ENCODE assay signal across 21 cellular contexts in the genomic region with DNA sequence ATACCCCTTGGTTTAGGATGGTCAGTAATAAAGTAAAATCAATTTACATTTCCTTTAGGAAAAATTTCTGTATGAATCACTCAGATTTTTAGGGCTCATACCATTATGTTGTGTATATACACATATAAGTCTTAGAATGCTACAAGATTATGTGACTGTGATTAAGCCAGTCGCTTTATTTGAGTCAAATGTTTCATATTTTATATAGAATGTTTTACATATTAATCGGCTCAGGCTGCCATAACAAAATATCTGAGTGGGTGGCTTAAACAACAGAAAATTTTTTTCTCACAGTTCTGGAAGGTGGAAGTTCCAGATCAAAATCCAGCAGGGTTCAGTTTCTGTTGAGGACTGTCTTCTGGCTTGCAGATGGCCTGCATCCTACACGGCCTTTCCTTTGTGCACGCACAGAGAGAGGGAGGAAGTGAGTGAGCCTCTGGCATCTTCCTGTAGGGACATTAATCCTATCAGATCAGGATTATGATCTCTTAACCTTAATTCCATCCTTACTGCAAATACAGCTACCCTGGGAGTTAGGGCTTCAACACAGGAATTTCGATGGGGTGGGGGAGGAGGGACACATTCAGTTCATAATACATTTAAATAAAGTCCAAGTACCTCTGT.
A peak's percentile ranks its signal among the peaks of the same experiment; 100 is the strongest.
DNase-seq lines count a peak whose midpoint lies in the region; ATAC-seq and TF ChIP-seq lines count a peak whose summit lies in the region.
"Had no signal": no experiment of that assay in that cellular context is flagged by ENCODE, and none has a peak within 500 bp of the region (broad histone marks: within the 10 kb centered on the region; RNA-seq: fewer than 3 reads in every experiment).

No MANE protein-coding gene starts in this region.

- no peak overlapping the region for H3K4me3 ChIP-seq in upper lobe of left lung
- no peak overlapping the region for H3K4me3 ChIP-seq in mucosa of descending colon
- H3K4me3 ChIP-seq: A549; BLaER1 treated with 17β-estradiol and CSF1 and Interleukin-3, amounts not matched to agents 10 nM and 100 nM had no signal

- H3K4me1 ChIP-seq in upper lobe of left lung (peaks cover 0 to 4% (median 0%) of the 10 kb centered on the region in 4 donors), mucosa of descending colon (ENCODE audit: low read depth) (no peaks in the 10 kb centered on the region)
- H3K4me1 ChIP-seq: A549 had no signal

- no peaks in the 10 kb centered on the region for H3K9me3 ChIP-seq in upper lobe of left lung
- H3K9me3 ChIP-seq in mucosa of descending colon = no peaks in the 10 kb centered on the region
- H3K9me3 ChIP-seq: A549; BLaER1 treated with 17β-estradiol and CSF1 and Interleukin-3, amounts not matched to agents 10 nM and 100 nM had no signal

- no peaks in the 10 kb centered on the region for H3K36me3 Mint-ChIP-seq in glutamatergic neuron (ENCODE audit: unreplicated experiment)
- no peaks in the 10 kb centered on the region for H3K36me3 Mint-ChIP-seq in activated CD8-positive, alpha-beta memory T cell treated with anti-CD3 and anti-CD28 coated beads, Interleukin-2, amount 10 ng/mL, durations not matched to agents 7 days and 5 days

- no peak for TF ChIP-seq CTCF in glutamatergic neuron (IDR thresholded peaks at IDR 0.05; ENCODE audit: partially characterized antibody, unreplicated experiment)
- no peak for TF ChIP-seq CTCF in upper lobe of left lung (IDR thresholded peaks at IDR 0.05)
- no peak for TF ChIP-seq CTCF in mucosa of descending colon (IDR thresholded peaks at IDR 0.05)

- TF ChIP-seq EP300 in upper lobe of left lung (IDR thresholded peaks at IDR 0.05) = no peak

- H3K27ac ChIP-seq in upper lobe of left lung = no peak overlapping the region
- H3K27ac ChIP-seq: A549, HL-60, KMS-11 had no signal

- H3K4me3 Mint-ChIP-seq in glutamatergic neuron (ENCODE audit: unreplicated experiment) = no peak overlapping the region
- H3K4me3 Mint-ChIP-seq in activated CD8-positive, alpha-beta memory T cell treated with anti-CD3 and anti-CD28 coated beads, Interleukin-2, amount 10 ng/mL, durations not matched to agents 7 days and 5 days = no peak overlapping the region
- H3K4me3 Mint-ChIP-seq: CD8-positive, alpha-beta memory T cell had no signal

- no peaks in the 10 kb centered on the region for H3K9me3 Mint-ChIP-seq in glutamatergic neuron (ENCODE audit: unreplicated experiment)
- no peaks in the 10 kb centered on the region for H3K9me3 Mint-ChIP-seq in activated CD8-positive, alpha-beta memory T cell treated with anti-CD3 and anti-CD28 coated beads, Interleukin-2, amount 10 ng/mL, durations not matched to agents 7 days and 5 days (ENCODE audit: low read depth)
- H3K9me3 Mint-ChIP-seq: CD8-positive, alpha-beta memory T cell had no signal

- H3K27me3 Mint-ChIP-seq in glutamatergic neuron (ENCODE audit: unreplicated experiment) = no peaks in the 10 kb centered on the region
- H3K27me3 Mint-ChIP-seq in activated CD8-positive, alpha-beta memory T cell treated with anti-CD3 and anti-CD28 coated beads, Interleukin-2, amount 10 ng/mL, durations not matched to agents 7 days and 5 days = no peaks in the 10 kb centered on the region
- H3K27me3 Mint-ChIP-seq: CD8-positive, alpha-beta memory T cell had no signal

- no peaks in the 10 kb centered on the region for H3K36me3 ChIP-seq in upper lobe of left lung
- H3K36me3 ChIP-seq in mucosa of descending colon (ENCODE audit: low read depth) = no peaks in the 10 kb centered on the region

- ATAC-seq in SK-N-SH treated with all-trans-retinoic acid at 6 μM for 48 hours (peak; percentile 58), upper lobe of left lung (ENCODE audit: low FRiP score in 2 of 2) (no peak), mucosa of descending colon (no peak)
- no peak for ATAC-seq in activated CD8-positive, alpha-beta memory T cell treated with anti-CD3 and anti-CD28 coated beads, Interleukin-2, amount 10 ng/mL, durations not matched to agents 7 days and 5 days
- ATAC-seq: A549 had no signal

- peak; percentile 60 for DNase-seq in D341Med (ENCODE audit: low spot score)
- peak; percentile 69 for DNase-seq in NCI-H524 treated with DMSO at 0.1 percent for 48 hours (lab: John Stamatoyannopoulos, UW)
- no peak for DNase-seq in glutamatergic neuron
- DNase-seq in H4 (ENCODE audit: low spot score) = no peak
- no peak for DNase-seq in activated CD8-positive, alpha-beta memory T cell treated with anti-CD3 and anti-CD28 coated beads, Interleukin-2, amount 10 ng/mL, durations not matched to agents 7 days and 5 days
- no peak for DNase-seq in upper lobe of left lung
- no peak for DNase-seq in mucosa of descending colon
- DNase-seq: CD8-positive, alpha-beta memory T cell; DND-41; NCI-H1417; NCI-H187 treated with DMSO at 0.1 percent for 48 hours; NCI-H226; NCI-H526; OCI-M1; Right ventricle myocardium superior; T-helper 1 cell had no signal

- CTCF ChIA-PET in activated CD8-positive, alpha-beta memory T cell treated with anti-CD3 and anti-CD28 coated beads, Interleukin-2, amount 10 ng/mL, durations not matched to agents 7 days and 5 days (lab: Charles Lee) = no interaction called here

- intact Hi-C loops in mucosa of descending colon (cut with DNase I, micrococcal nuclease) = no loop called here

- WGBS in upper lobe of left lung, 2 donors = 76 to 85% methylated on average over 5 of the region's 5 CpGs

- no peak for TF ChIP-seq POLR2A in upper lobe of left lung (IDR thresholded peaks at IDR 0.05)

- H3K27ac Mint-ChIP-seq in glutamatergic neuron (ENCODE audit: unreplicated experiment) = peak overlapping the region; percentile 62
- H3K27ac Mint-ChIP-seq in activated CD8-positive, alpha-beta memory T cell treated with anti-CD3 and anti-CD28 coated beads, Interleukin-2, amount 10 ng/mL, durations not matched to agents 7 days and 5 days = no peak overlapping the region

- H3K4me1 Mint-ChIP-seq in glutamatergic neuron (ENCODE audit: low read depth, unreplicated experiment) = peaks cover 20% of the 10 kb centered on the region
- peaks cover 5% of the 10 kb centered on the region for H3K4me1 Mint-ChIP-seq in activated CD8-positive, alpha-beta memory T cell treated with anti-CD3 and anti-CD28 coated beads, Interleukin-2, amount 10 ng/mL, durations not matched to agents 7 days and 5 days
- H3K4me1 Mint-ChIP-seq: CD8-positive, alpha-beta memory T cell had no signal

- no peaks in the 10 kb centered on the region for H3K27me3 ChIP-seq in upper lobe of left lung
- H3K27me3 ChIP-seq: BLaER1 treated with 17β-estradiol and CSF1 and Interleukin-3, amounts not matched to agents 10 nM and 100 nM had no signal

TF ChIP-seq in SK-N-SH treated with all-trans-retinoic acid at 6 μM for 48 hours, 23 proteins besides CTCF, POLR2A, EP300 and RAD21:
- peak; percentile 86 for TF ChIP-seq TCF4 (CRISPR knock-in tag; IDR thresholded peaks at IDR 0.05; ENCODE audit: borderline replicate concordance)
- TF ChIP-seq, protein P1, sequence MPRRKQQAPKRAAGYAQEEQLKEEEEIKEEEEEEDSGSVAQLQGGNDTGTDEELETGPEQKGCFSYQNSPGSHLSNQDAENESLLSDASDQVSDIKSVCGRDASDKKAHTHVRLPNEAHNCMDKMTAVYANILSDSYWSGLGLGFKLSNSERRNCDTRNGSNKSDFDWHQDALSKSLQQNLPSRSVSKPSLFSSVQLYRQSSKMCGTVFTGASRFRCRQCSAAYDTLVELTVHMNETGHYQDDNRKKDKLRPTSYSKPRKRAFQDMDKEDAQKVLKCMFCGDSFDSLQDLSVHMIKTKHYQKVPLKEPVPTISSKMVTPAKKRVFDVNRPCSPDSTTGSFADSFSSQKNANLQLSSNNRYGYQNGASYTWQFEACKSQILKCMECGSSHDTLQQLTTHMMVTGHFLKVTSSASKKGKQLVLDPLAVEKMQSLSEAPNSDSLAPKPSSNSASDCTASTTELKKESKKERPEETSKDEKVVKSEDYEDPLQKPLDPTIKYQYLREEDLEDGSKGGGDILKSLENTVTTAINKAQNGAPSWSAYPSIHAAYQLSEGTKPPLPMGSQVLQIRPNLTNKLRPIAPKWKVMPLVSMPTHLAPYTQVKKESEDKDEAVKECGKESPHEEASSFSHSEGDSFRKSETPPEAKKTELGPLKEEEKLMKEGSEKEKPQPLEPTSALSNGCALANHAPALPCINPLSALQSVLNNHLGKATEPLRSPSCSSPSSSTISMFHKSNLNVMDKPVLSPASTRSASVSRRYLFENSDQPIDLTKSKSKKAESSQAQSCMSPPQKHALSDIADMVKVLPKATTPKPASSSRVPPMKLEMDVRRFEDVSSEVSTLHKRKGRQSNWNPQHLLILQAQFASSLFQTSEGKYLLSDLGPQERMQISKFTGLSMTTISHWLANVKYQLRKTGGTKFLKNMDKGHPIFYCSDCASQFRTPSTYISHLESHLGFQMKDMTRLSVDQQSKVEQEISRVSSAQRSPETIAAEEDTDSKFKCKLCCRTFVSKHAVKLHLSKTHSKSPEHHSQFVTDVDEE (CRISPR knock-in tag; IDR thresholded peaks at IDR 0.05) = peak; percentile 68
- no peak for TF ChIP-seq PPARA (CRISPR knock-in tag; IDR thresholded peaks at IDR 0.05; ENCODE audit: borderline replicate concordance)

Comparison
In these comparisons a context has a peak if more than half of its experiments do, and no peak if none do; other contexts are left out.
1. DNase-seq: peak in D341Med (single experiment) and NCI-H524 treated with DMSO at 0.1 percent for 48 hours (single experiment); none in glutamatergic neuron (single experiment), H4 (single experiment), activated CD8-positive, alpha-beta memory T cell treated with anti-CD3 and anti-CD28 coated beads, Interleukin-2, amount 10 ng/mL, durations not matched to agents 7 days and 5 days (single experiment), upper lobe of left lung (0 of 2) and mucosa of descending colon (0 of 3).